Comparison of ENCODE assay signal across 18 cellular contexts in the genomic region with DNA sequence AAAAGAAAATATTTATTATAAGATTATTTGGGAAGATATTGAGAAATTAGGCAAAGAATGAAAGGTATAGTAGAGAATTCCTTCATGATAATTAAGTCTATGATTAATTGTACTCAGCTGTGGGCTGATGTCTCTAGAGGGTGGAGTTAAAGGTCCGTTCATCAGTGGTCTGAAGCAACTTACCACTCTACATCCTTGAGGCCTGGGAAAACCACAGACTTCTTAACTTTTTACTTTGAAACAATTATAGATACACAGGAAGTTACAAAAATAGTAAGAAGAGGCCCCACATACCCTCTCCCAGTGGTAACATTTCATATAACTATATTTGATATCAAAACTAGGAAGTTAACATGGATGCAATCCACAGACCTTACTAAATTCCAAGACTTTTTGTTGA.
"Had no signal": no experiment of that assay in that cellular context is flagged by ENCODE, and none has a peak within 500 bp of the region (broad histone marks: within the 10 kb centered on the region; RNA-seq: fewer than 3 reads in every experiment).

No MANE protein-coding gene starts in this region.

- H3K27ac ChIP-seq: ascending aorta, breast epithelium, foreskin keratinocyte, left ventricle myocardium inferior, right atrium auricular region had no signal

- ATAC-seq: activated T-helper 17 cell treated with anti-CD3 and anti-CD28 coated beads, Interleukin-2, amount 50 U/mL, for 72 hours; effector memory CD8-positive, alpha-beta T cell; foreskin keratinocyte; naive thymus-derived CD8-positive, alpha-beta T cell; stimulated activated naive CD8-positive, alpha-beta T cell treated with anti-CD3 and anti-CD28 coated beads, Interleukin-15, Interleukin-2, amounts not matched to agents 100 U/mL and 50 U/mL, for 24 hours had no signal

- H3K9me3 ChIP-seq: ascending aorta, breast epithelium, left ventricle myocardium inferior, right atrium auricular region had no signal

- H3K36me3 ChIP-seq: ascending aorta, breast epithelium, left ventricle myocardium inferior, right atrium auricular region had no signal

- H3K4me2 ChIP-seq: smooth muscle cell had no signal

- H3K27me3 ChIP-seq: ascending aorta, right atrium auricular region had no signal

- H3K4me3 ChIP-seq: ascending aorta, breast epithelium, left ventricle myocardium inferior, right atrium auricular region, smooth muscle cell had no signal

- DNase-seq: activated CD4-positive, alpha-beta T cell treated with anti-CD3 and anti-CD28 coated beads, Interleukin-2, amount 50 U/mL, for 1 hour; activated naive CD4-positive, alpha-beta T cell treated with Interleukin-2 at 50 U/mL for 16 hours; activated T-cell treated with anti-CD3 and anti-CD28 coated beads for 4 hours; cerebellar nuclear complex; dermis blood vessel endothelial cell; effector memory CD8-positive, alpha-beta T cell; foreskin keratinocyte; glutamatergic neuron; hypothalamus; left ventricle myocardium inferior; naive thymus-derived CD8-positive, alpha-beta T cell; occipital lobe; stimulated activated naive CD8-positive, alpha-beta T cell treated with anti-CD3 and anti-CD28 coated beads, Interleukin-15, Interleukin-2, amounts not matched to agents 100 U/mL and 50 U/mL, for 24 hours had no signal

- H3K4me1 ChIP-seq: breast epithelium, foreskin keratinocyte had no signal
